1 cellular context compared by ENCODE assay signal in the genomic region with DNA sequence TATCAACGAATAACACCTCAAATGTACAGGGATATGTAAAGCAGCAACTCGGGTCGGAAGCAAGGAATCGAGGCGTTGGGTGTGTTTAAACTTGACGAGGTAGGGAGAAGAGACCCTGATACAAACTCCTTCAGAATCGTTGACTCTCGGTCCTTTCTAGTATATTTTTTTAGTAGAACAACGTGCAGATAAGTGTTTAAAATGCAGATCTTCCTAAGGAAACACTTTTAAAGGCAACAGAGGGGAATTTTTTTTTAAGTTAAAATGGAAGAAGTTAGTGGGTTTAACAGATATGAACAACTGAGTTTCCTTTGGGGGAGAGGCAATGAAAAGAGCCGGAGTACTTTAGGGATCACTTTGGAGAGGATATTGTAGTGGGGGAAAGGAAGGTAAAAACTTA.
TF ChIP-seq lines count a peak whose summit lies in the region.

No MANE protein-coding gene starts in this region.

TF ChIP-seq in endothelial cell of umbilical vein, 7 proteins besides CTCF, POLR2A, EP300 and RAD21 (continued from another document):
- no peak for TF ChIP-seq FOS (IDR thresholded peaks at IDR 0.05; ENCODE audit: borderline replicate concordance, insufficient read depth, low read length)
